In genomic region chr9:125254231-125254630, GRCh38 we compare ENCODE assay signal across 29 cellular contexts.
"Had no signal": no experiment of that assay in that cellular context is flagged by ENCODE, and none has a peak within 500 bp of the region (broad histone marks: within the 10 kb centered on the region; RNA-seq: fewer than 3 reads in every experiment).

No MANE protein-coding gene starts in this region.

- H3K9me3 ChIP-seq: colonic mucosa, esophagus muscularis mucosa, esophagus squamous epithelium, gastrocnemius medialis, gastroesophageal sphincter, heart left ventricle, heart right ventricle had no signal

- H3K4me3 ChIP-seq: colonic mucosa, coronary artery, dorsolateral prefrontal cortex, esophagus muscularis mucosa, esophagus squamous epithelium, gastrocnemius medialis, gastroesophageal sphincter, heart left ventricle, heart right ventricle, hepatocyte had no signal

- H3K79me2 ChIP-seq: hepatocyte had no signal

- H3K27me3 ChIP-seq: colonic mucosa, dorsolateral prefrontal cortex, esophagus muscularis mucosa, esophagus squamous epithelium, foreskin keratinocyte, gastrocnemius medialis, heart right ventricle, hepatocyte had no signal

- H3K4me2 ChIP-seq: hepatocyte had no signal

- H3K27ac ChIP-seq: colonic mucosa, coronary artery, dorsolateral prefrontal cortex, epithelial cell of prostate, esophagus muscularis mucosa, esophagus squamous epithelium, foreskin keratinocyte, gastrocnemius medialis, gastroesophageal sphincter, heart left ventricle, heart right ventricle, hepatocyte had no signal

- ATAC-seq: effector memory CD8-positive, alpha-beta T cell; esophagus mucosa; foreskin keratinocyte; gastrocnemius medialis; gastroesophageal sphincter; heart left ventricle; heart right ventricle had no signal

- DNase-seq: colonic mucosa; cortex of kidney; dermis blood vessel endothelial cell; dorsolateral prefrontal cortex; effector CD4-positive, alpha-beta T cell; effector CD8-positive, alpha-beta T cell; effector memory CD4-positive, alpha-beta T cell; effector memory CD8-positive, alpha-beta T cell; endodermal cell; erythroblast; esophagus squamous epithelium; foreskin fibroblast; foreskin keratinocyte; foreskin melanocyte; gastrocnemius medialis; glutamatergic neuron; head of caudate nucleus; heart left ventricle; heart right ventricle had no signal

- FAIRE-seq: colon, endometrium, endothelial cell of umbilical vein, frontal cortex had no signal

- H2AFZ ChIP-seq: hepatocyte had no signal

- H3K4me1 ChIP-seq: colonic mucosa, esophagus muscularis mucosa, esophagus squamous epithelium, foreskin keratinocyte, gastrocnemius medialis, gastroesophageal sphincter had no signal

- H3K36me3 ChIP-seq: colonic mucosa, esophagus muscularis mucosa, esophagus squamous epithelium, gastrocnemius medialis, gastroesophageal sphincter, heart left ventricle, heart right ventricle had no signal
